11 cellular contexts compared by ENCODE assay signal in genomic region chr17:52158450-52159042, GRCh38. TPM values are rescaled to one million over a fixed set of nuclear protein-coding genes. Genes with fewer than 3 reads are reported as not detected.
DNase-seq lines count a peak whose midpoint lies in the region; ATAC-seq lines count a peak whose summit lies in the region.
"Had no signal": no experiment of that assay in that cellular context is flagged by ENCODE, and none has a peak within 500 bp of the region (broad histone marks: within the 10 kb centered on the region; RNA-seq: fewer than 3 reads in every experiment).

TSS of gene CA10 (minus strand) at chr17:52158714.

- H4K12ac ChIP-seq in trophoblast cell (ENCODE audit: low read depth, low read length) = no peak within 1 kb of the TSS

- DNase-seq in NCI-H1092 treated with DMSO at 0.1 percent for 48 hours (lab: John Stamatoyannopoulos, UW) = peak; percentile 56
- no peak for DNase-seq in NCI-H1092 (lab: John Stamatoyannopoulos, UW)
- DNase-seq in NCI-H510A (lab: John Stamatoyannopoulos, UW) = peak; percentile 96
- no peak for DNase-seq in trophoblast cell
- no peak for DNase-seq in Kasumi-1 (lab: John Stamatoyannopoulos, UW)
- DNase-seq: NCI-H2171 treated with DMSO at 0.1 percent for 48 hours, thyroid gland had no signal

- no peaks in the 10 kb centered on the region for H3K36me3 ChIP-seq in esophagus (ENCODE audit: control insufficient read depth in 2 of 2, insufficient read depth in 2 of 2, low read length in 1 of 2)
- no peaks in the 10 kb centered on the region for H3K36me3 ChIP-seq in trophoblast cell (ENCODE audit: control insufficient read depth in 1 of 2, insufficient read depth in 2 of 2, low read length in 2 of 2)
- H3K36me3 ChIP-seq: thyroid gland had no signal

- H3K27me3 ChIP-seq in esophagus (ENCODE audit: control insufficient read depth in 1 of 2, insufficient read depth in 2 of 2, low read length in 2 of 2) (peaks cover 2 to 7% of the 10 kb centered on the region in 2 donors), trophoblast cell (ENCODE audit: insufficient read depth, low read length) (peaks cover 40% of the 10 kb centered on the region)

- H3K4me3 ChIP-seq in esophagus (ENCODE audit: low read depth in 1 of 2, low read length in 2 of 2) (peak within 1 kb of the TSS; percentile 9 to 10), trophoblast cell (ENCODE audit: low read depth, low read length) (peak within 1 kb of the TSS; percentile 39)
- H3K4me3 ChIP-seq: mucosa of descending colon, thyroid gland had no signal

- H3K79me1 ChIP-seq in trophoblast cell (ENCODE audit: low read length) = no peaks in the 10 kb centered on the region

- H3K27ac ChIP-seq in esophagus (ENCODE audit: low read depth in 2 of 2, low read length in 1 of 2) = no peak within 1 kb of the TSS
- H3K27ac ChIP-seq in trophoblast cell (ENCODE audit: low read depth, low read length) = no peak within 1 kb of the TSS
- H3K27ac ChIP-seq: thyroid gland had no signal

- no peak within 1 kb of the TSS for H2BK12ac ChIP-seq in trophoblast cell (ENCODE audit: low read length)

- H3K4me2 ChIP-seq in trophoblast cell (ENCODE audit: low read length) = peak within 1 kb of the TSS; percentile 84

- no peak within 1 kb of the TSS for H4K91ac ChIP-seq in trophoblast cell (ENCODE audit: low read depth, low read length)

- no peaks in the 10 kb centered on the region for H3K79me2 ChIP-seq in trophoblast cell (ENCODE audit: control insufficient read depth, insufficient read depth, low read length, poor library complexity)

- H3K9me3 ChIP-seq in esophagus (ENCODE audit: control insufficient read depth in 2 of 2, insufficient read depth in 1 of 2, low read depth in 1 of 2, low read length in 1 of 2) (peaks cover 0 to 4% of the 10 kb centered on the region in 2 donors), trophoblast cell (ENCODE audit: insufficient read depth, low read depth, low read length) (peaks cover 3% of the 10 kb centered on the region)
- H3K9me3 ChIP-seq: mucosa of descending colon, thyroid gland had no signal

- no peak within 1 kb of the TSS for H3K14ac ChIP-seq in trophoblast cell (ENCODE audit: low read length)

- no peak within 1 kb of the TSS for H3K18ac ChIP-seq in trophoblast cell (ENCODE audit: low read length)

- H2BK5ac ChIP-seq in trophoblast cell (ENCODE audit: low read depth, low read length, poor library complexity) = no peak within 1 kb of the TSS

- ATAC-seq in HG02884 (IDR thresholded peaks at IDR 0.05; ENCODE audit: unreplicated experiment) = no peak
- no peak for ATAC-seq in HG03571 (IDR thresholded peaks at IDR 0.05; ENCODE audit: unreplicated experiment)
- ATAC-seq: mucosa of descending colon had no signal

- H4K8ac ChIP-seq in trophoblast cell (ENCODE audit: low read depth, low read length) = no peak within 1 kb of the TSS

- WGBS in esophagus, 2 donors = 4% methylated on average over 45 to 52 of the region's 52 CpGs
- no CpG with 5 or more reads among the region's 52 CpGs for WGBS in trophoblast cell (ENCODE audit: extremely low coverage, insufficient coverage, insufficient read length)

- no peak within 1 kb of the TSS for H3K9ac ChIP-seq in trophoblast cell (ENCODE audit: low read length)

- no peak within 1 kb of the TSS for H2BK120ac ChIP-seq in trophoblast cell (ENCODE audit: insufficient read depth, low read length, poor library complexity)

- H3K4me1 ChIP-seq in esophagus (ENCODE audit: control insufficient read depth in 2 of 2, insufficient read depth in 2 of 2, low read length in 1 of 2) (peaks cover 5 to 9% of the 10 kb centered on the region in 2 donors), trophoblast cell (ENCODE audit: control insufficient read depth in 1 of 2, insufficient read depth in 2 of 2, low read length in 2 of 2) (peaks cover 8 to 10% of the 10 kb centered on the region in 2 experiments)

- no peak within 1 kb of the TSS for H3K23ac ChIP-seq in trophoblast cell (ENCODE audit: low read length)

- peak within 1 kb of the TSS; percentile 6 for H2AFZ ChIP-seq in trophoblast cell (ENCODE audit: insufficient read depth, low read length, poor library complexity)

- no peak within 1 kb of the TSS for H2AK5ac ChIP-seq in trophoblast cell (ENCODE audit: low read length)

- H3K4ac ChIP-seq in trophoblast cell (ENCODE audit: low read depth, low read length) = no peak within 1 kb of the TSS

RNA-seq across cellular contexts. Expression of gene CA10, which starts in this region (rescaled TPM):
- under 1 TPM in 1 of 2 donors, not detected in 1; 0.06 TPM for polyA plus RNA-seq in esophagus
- polyA plus RNA-seq in trophoblast cell (2013) = 0.07 and 0.15 TPM in 2 replicates

Comparison
In these comparisons a context has a peak if more than half of its experiments do, and no peak if none do; other contexts are left out.
1. DNase-seq: peak in NCI-H1092 treated with DMSO at 0.1 percent for 48 hours (single experiment) and NCI-H510A (single experiment); none in NCI-H1092 (single experiment), trophoblast cell (0 of 2) and Kasumi-1 (0 of 2).